ENCODE assay signal across 19 cellular contexts in the genomic region with DNA sequence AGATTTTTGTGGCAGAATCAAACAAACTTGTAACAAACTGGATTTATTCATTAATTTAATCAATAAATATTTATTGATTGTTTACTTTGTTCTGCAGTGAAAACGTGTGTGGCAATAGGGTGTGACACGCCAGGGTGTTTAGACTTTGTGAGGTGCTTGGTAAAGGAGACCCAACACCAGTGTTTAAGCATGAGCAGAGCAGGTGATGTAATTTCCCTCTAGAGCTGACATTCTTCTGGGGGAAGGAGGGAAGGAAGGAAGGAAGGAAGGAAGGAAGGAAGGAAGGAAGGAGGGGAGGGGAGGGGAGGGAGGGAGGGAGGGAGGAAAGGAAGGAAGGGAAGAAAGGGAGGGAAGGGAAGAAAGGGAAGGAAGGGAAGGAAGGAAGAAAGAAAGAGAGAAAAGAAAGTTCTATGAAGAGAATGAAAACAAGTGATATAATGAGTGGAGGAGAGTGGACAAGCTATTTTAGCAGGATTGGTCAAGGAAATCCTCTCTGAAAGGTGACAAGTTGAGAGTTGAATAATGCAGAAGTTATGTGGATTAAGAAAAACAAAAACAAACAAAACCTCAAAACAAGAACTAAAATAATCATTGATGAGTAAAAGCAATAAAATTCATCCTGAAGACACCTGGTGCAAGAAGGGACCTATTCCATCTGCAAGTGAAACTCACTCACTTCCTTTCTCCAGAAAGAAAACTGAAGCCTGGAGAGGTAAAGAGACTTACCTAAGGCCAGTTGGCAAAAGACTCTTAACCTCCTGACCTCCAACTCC.
"Had no signal": no experiment of that assay in that cellular context is flagged by ENCODE, and none has a peak within 500 bp of the region (broad histone marks: within the 10 kb centered on the region; RNA-seq: fewer than 3 reads in every experiment).

No MANE protein-coding gene starts in this region.

- H3K36me3 ChIP-seq: ascending aorta, esophagus muscularis mucosa, lower lobe of right lung, right atrium auricular region, WERI-Rb-1 had no signal

- H3K9me3 ChIP-seq: ascending aorta, esophagus muscularis mucosa, lower lobe of right lung, right atrium auricular region, testis had no signal

- H3K4me3 ChIP-seq: ascending aorta, esophagus muscularis mucosa, lower lobe of right lung, right atrium auricular region, testis had no signal

- H3K4me1 ChIP-seq: ascending aorta, esophagus muscularis mucosa, lower lobe of right lung, right atrium auricular region, testis had no signal

- H3K27me3 ChIP-seq: ascending aorta, esophagus muscularis mucosa, right atrium auricular region, testis had no signal

- H3K27ac ChIP-seq: ascending aorta, esophagus muscularis mucosa, lower lobe of right lung, right atrium auricular region, testis, WERI-Rb-1 had no signal

- ATAC-seq: activated T-cell treated with anti-CD3 and anti-CD28 coated beads, Interleukin-2, amount 50 U/mL, for 72 hours; left colon; lower lobe of right lung; stimulated activated effector memory CD8-positive, alpha-beta T cell treated with anti-CD3 and anti-CD28 coated beads, Interleukin-12 subunit alpha, Interleukin-12 subunit beta, amount 100 ng/mL, for 72 hours had no signal

- DNase-seq: activated CD4-positive, alpha-beta T cell treated with anti-CD3 and anti-CD28 coated beads for 1 hour; activated CD4-positive, alpha-beta T cell treated with anti-CD3 and anti-CD28 coated beads, Interleukin-2, amount 50 U/mL, for 4 hours; activated effector memory CD4-positive, alpha-beta T cell treated with anti-CD3 and anti-CD28 coated beads, Interleukin-2, amount 50 U/mL, for 16 hours; activated naive CD4-positive, alpha-beta T cell treated with anti-CD3 and anti-CD28 coated beads, Interleukin-2, amount 50 U/mL, for 16 hours; activated T-cell treated with anti-CD3 and anti-CD28 coated beads, Interleukin-2, amount 50 U/mL, for 72 hours; cerebellar nuclear complex; cortex of kidney; effector CD4-positive, alpha-beta T cell; immature natural killer cell; left colon; lower lobe of right lung; nucleus accumbens; stimulated activated CD4-positive, alpha-beta T cell treated with anti-CD3 and anti-CD28 coated beads, Interleukin-4, amount 100 ng/mL, for 24 hours; testis; WERI-Rb-1 had no signal
